8 cellular contexts compared by ENCODE assay signal in the genomic region with DNA sequence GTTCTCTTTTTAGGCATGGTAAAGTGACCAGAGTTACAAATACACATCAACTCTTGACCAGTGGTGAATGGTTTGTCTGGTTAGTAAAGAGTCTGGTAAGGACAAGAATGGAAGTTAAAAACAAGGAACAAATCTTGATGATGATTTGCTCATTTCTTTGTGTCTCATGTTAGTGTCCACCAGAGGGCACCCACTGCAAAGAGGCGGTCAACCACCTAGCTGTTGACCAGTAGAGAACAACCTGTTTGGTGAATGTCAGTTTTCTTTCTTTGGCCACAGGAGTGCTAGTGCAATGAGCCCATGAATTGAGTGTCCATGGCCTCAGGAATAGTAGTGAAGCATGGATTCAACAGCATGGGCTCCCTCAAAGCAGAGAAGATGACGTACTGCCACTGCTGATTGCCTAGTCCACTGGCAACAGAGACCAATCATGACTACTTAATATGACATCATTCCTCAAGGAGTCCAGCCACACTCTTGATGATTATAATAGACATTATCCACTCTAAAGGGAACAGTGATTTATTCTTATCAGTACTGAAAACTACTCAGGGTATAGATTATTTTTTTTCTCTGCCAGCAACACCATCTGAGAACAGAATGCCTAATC.
DNase-seq lines count a peak whose midpoint lies in the region; ATAC-seq and TF ChIP-seq lines count a peak whose summit lies in the region.

No MANE protein-coding gene starts in this region.

- H2AFZ ChIP-seq in OCI-LY1 (ENCODE audit: low read length), result no peak overlapping the region

- in situ Hi-C loops in HAP-1 (cut with MboI; ENCODE audit: low sequenced_read_pairs), result loop anchor here (25.0 kb wide), 1 partner anchor 905 kb away; no protein-coding TSS in a partner anchor

- H3K27ac ChIP-seq in OCI-LY1 (ENCODE audit: low read depth, low read length, poor library complexity, severe bottlenecking), result no peak overlapping the region

- H3F3A ChIP-seq in OCI-LY1 (ENCODE audit: insufficient read depth, low read length), result no peaks in the 10 kb centered on the region

- H3K79me2 ChIP-seq in OCI-LY1 (ENCODE audit: insufficient read depth, low read length), result no peaks in the 10 kb centered on the region

- no peak overlapping the region for H3K4me2 ChIP-seq in OCI-LY1 (ENCODE audit: low read length)

- no peak overlapping the region for H3K9ac ChIP-seq in OCI-LY1 (ENCODE audit: low read length)

- no peak for ATAC-seq in HG02973 (IDR thresholded peaks at IDR 0.05; ENCODE audit: unreplicated experiment)

- H3K36me3 ChIP-seq in HAP-1 (replicated peaks) (no peaks in the 10 kb centered on the region), OCI-LY1 (ENCODE audit: insufficient read depth, low read length) (no peaks in the 10 kb centered on the region)

- H3K9me3 ChIP-seq in HAP-1 (no peaks in the 10 kb centered on the region), OCI-LY1 (ENCODE audit: low read length) (no peaks in the 10 kb centered on the region)

- H3K4me1 ChIP-seq in HAP-1 (no peaks in the 10 kb centered on the region), OCI-LY1 (ENCODE audit: insufficient read depth, low read length, severe bottlenecking) (no peaks in the 10 kb centered on the region)

- TF ChIP-seq CTCF in OCI-LY1 (IDR thresholded peaks at IDR 0.05; ENCODE audit: low read length) (peak; percentile 68), fibroblast of mammary gland (conservative IDR thresholded peaks at IDR 0.05; ENCODE audit: control insufficient read depth, insufficient read depth, low read depth, low read length) (peak; percentile 96)

- DNase-seq in NCI-H1417 (lab: John Stamatoyannopoulos, UW) (peak; percentile 35 to 72 (median 44)), NCI-H1417 treated with DMSO at 0.1 percent for 48 hours (lab: John Stamatoyannopoulos, UW) (no peak), HAP-1 (ENCODE audit: low spot score in 2 of 2) (peak; percentile 61 to 72), fibroblast of mammary gland (ENCODE audit: low read depth) (peak; percentile 68), putamen (ENCODE audit: low spot score) (peak; percentile 9), NCI-H2107 treated with DMSO at 0.1 percent for 48 hours (lab: John Stamatoyannopoulos, UW; ENCODE audit: unreplicated experiment) (no peak)

- H3K27me3 ChIP-seq in HAP-1 (ENCODE audit: low read depth) (no peaks in the 10 kb centered on the region; the same call in 1 of the 2 replicates), OCI-LY1 (ENCODE audit: insufficient read depth, low read length) (no peaks in the 10 kb centered on the region)

- H3K4me3 ChIP-seq in HAP-1 (no peak overlapping the region), OCI-LY1 (ENCODE audit: low read depth, low read length, poor library complexity, severe bottlenecking) (no peak overlapping the region), fibroblast of mammary gland (ENCODE audit: control insufficient read depth, low read depth, low read length) (no peak overlapping the region)

- H3K9me2 ChIP-seq in OCI-LY1 (ENCODE audit: low read depth, low read length), result no peaks in the 10 kb centered on the region

- no peaks in the 10 kb centered on the region for H4K20me1 ChIP-seq in OCI-LY1 (ENCODE audit: insufficient read depth, low read length)

Comparison
In these comparisons a context has a peak if more than half of its experiments do, and no peak if none do; other contexts are left out.
1. DNase-seq: peak in NCI-H1417 (3 of 3), HAP-1 (2 of 2), fibroblast of mammary gland (single experiment) and putamen (single experiment); none in NCI-H1417 treated with DMSO at 0.1 percent for 48 hours (single experiment) and NCI-H2107 treated with DMSO at 0.1 percent for 48 hours (single experiment).